11 cellular contexts compared by ENCODE assay signal in the genomic region with DNA sequence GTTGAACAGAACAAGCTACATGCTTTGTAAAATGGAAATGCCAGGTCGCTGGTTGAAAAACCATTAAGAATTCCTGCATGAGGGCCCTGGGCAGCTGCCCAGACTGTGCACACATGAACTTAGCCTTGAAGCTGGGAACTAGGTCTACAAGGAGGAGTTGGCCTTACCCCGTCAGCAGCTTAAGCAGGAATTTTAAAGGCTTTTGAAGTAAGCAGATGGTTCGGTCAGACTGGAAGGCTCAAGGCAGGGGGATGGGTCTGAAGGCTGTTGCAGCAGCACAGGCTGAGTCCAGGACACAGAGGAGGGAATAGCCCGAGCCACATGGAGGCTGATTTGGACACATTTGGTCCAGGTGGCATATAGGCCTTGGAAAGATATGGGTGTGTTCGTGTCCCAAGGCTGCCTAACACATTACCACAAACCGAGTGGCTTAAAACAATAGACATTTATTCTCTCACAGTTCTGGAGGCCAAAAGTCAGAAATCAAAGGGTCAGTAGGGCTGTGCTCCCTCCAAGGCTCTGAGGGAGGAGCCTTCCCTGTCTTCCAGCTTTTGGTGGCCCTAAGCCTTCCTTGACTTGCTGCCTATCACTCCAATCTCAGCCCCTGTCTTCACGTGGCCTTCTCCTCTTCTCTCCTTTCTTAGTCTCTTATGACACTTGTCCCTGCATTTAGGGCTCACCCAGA. TPM values are rescaled to one million over a fixed set of nuclear protein-coding genes. Genes with fewer than 3 reads are reported as not detected.
DNase-seq lines count a peak whose midpoint lies in the region; ATAC-seq and TF ChIP-seq lines count a peak whose summit lies in the region.
"Had no signal": no experiment of that assay in that cellular context is flagged by ENCODE, and none has a peak within 500 bp of the region (broad histone marks: within the 10 kb centered on the region; RNA-seq: fewer than 3 reads in every experiment).

No MANE protein-coding gene starts in this region.

- H3K4me1 ChIP-seq in IMR-90 (ENCODE audit: control insufficient read depth, insufficient read depth, low read length), result peaks cover 32% of the 10 kb centered on the region
- peaks cover 23% of the 10 kb centered on the region for H3K4me1 ChIP-seq in mammary epithelial cell (ENCODE audit: insufficient read depth, low read length)
- H3K4me1 ChIP-seq in mesodermal cell (ENCODE audit: control insufficient read depth, insufficient read depth, low read length, poor library complexity, severe bottlenecking), result peaks cover 37% of the 10 kb centered on the region
- no peaks in the 10 kb centered on the region for H3K4me1 ChIP-seq in Karpas-422 (ENCODE audit: low read length)

- H4K91ac ChIP-seq in IMR-90 (ENCODE audit: insufficient read depth, low read depth, low read length), result peak overlapping the region; percentile 99

- H3K23ac ChIP-seq in IMR-90 (ENCODE audit: low read depth, low read length), result peak overlapping the region; percentile 52

- H3K27ac ChIP-seq in IMR-90 (ENCODE audit: insufficient read depth, low read length), result peak overlapping the region; percentile 91
- H3K27ac ChIP-seq in mammary epithelial cell (ENCODE audit: insufficient read depth, low read depth, low read length), result no peak overlapping the region
- peak overlapping the region; percentile 1 for H3K27ac ChIP-seq in mesodermal cell (ENCODE audit: low read depth, low read length, severe bottlenecking)
- H3K27ac ChIP-seq in Karpas-422 (ENCODE audit: low read length), result no peak overlapping the region

- peak overlapping the region; percentile 89 to 99 for H4K8ac ChIP-seq in IMR-90 (ENCODE audit: low read depth in 2 of 2, low read length in 2 of 2)

- POLR2A ChIA-PET in IMR-90 (lab: Charles Lee; ENCODE audit: unreplicated experiment), result interaction anchor here (1.5 kb wide), 1 partner anchor 30 kb away, joined by 6 read pairs; no protein-coding TSS in a partner anchor

- TF ChIP-seq CTCF in AG09309 (IDR thresholded peaks at IDR 0.05; ENCODE audit: control insufficient read depth, insufficient read depth, low read depth, low read length, missing control alignments) (no peak), IMR-90 (conservative IDR thresholded peaks at IDR 0.05; ENCODE audit: low read depth, low read length) (no peak), mammary epithelial cell (conservative IDR thresholded peaks at IDR 0.05 in 1 of 2, IDR thresholded peaks at IDR 0.05 in 1 of 2; ENCODE audit: extremely low read depth in 1 of 2, insufficient read depth in 1 of 2, low read depth in 1 of 2, low read length in 2 of 2) (no peak)

- H3K27me3 ChIP-seq in IMR-90 (ENCODE audit: control insufficient read depth, insufficient read depth, low read length) (no peaks in the 10 kb centered on the region), mammary epithelial cell (ENCODE audit: insufficient read depth, low read length) (no peaks in the 10 kb centered on the region), Karpas-422 (ENCODE audit: low read length) (no peaks in the 10 kb centered on the region)

- H2BK15ac ChIP-seq in IMR-90 (ENCODE audit: low read depth, low read length), result peak overlapping the region; percentile 78

- peak overlapping the region; percentile 86 for H3K4ac ChIP-seq in IMR-90 (ENCODE audit: low read depth, low read length)

- H3K36me3 ChIP-seq in IMR-90 (ENCODE audit: control insufficient read depth, insufficient read depth, low read length), result no peaks in the 10 kb centered on the region
- no peaks in the 10 kb centered on the region for H3K36me3 ChIP-seq in mammary epithelial cell (ENCODE audit: insufficient read depth, low read length)
- no peaks in the 10 kb centered on the region for H3K36me3 ChIP-seq in mesodermal cell (ENCODE audit: control insufficient read depth, insufficient read depth, low read length)
- no peaks in the 10 kb centered on the region for H3K36me3 ChIP-seq in Karpas-422 (ENCODE audit: insufficient read depth, low read length)

- H3K79me1 ChIP-seq in IMR-90 (ENCODE audit: low read depth in 1 of 2, low read length in 2 of 2), result peaks cover 0 to 4% of the 10 kb centered on the region in 2 experiments; a peak in 1 of 4 replicates

- BruUV-seq in IMR-90 (replicated peaks; lab: Mats Ljungman, UMichigan) (no TSS peak), mammary epithelial cell (replicated peaks; lab: Mats Ljungman, UMichigan) (no TSS peak)

- TF ChIP-seq POLR2A in IMR-90 (IDR thresholded peaks at IDR 0.05; ENCODE audit: low read depth, low read length), result no peak

- H2AK5ac ChIP-seq in IMR-90 (ENCODE audit: low read depth, low read length), result peak overlapping the region; percentile 97

- CTCF ChIA-PET in IMR-90 (lab: Yijun Ruan, JAX) (interaction anchor here (1.0 kb wide), 1 partner anchor 10 kb away, joined by 3 read pairs; no protein-coding TSS in a partner anchor), mammary epithelial cell (lab: Charles Lee; ENCODE audit: low non-redundant PET) (interaction anchor here (0.6 kb wide), 2 partner anchors 22 to 92 kb away, joined by 3 to 4 read pairs; a partner anchor contains a TSS)

- H4K20me1 ChIP-seq in IMR-90 (ENCODE audit: insufficient read depth, low read length) (no peaks in the 10 kb centered on the region), mammary epithelial cell (ENCODE audit: insufficient read depth, low read length) (no peaks in the 10 kb centered on the region), Karpas-422 (ENCODE audit: insufficient read depth, low read depth, low read length) (no peaks in the 10 kb centered on the region)

- H2AK9ac ChIP-seq in IMR-90 (replicated peaks; ENCODE audit: low read depth, low read length, poor library complexity), result peak overlapping the region; percentile 63

- H3K79me2 ChIP-seq in mammary epithelial cell (ENCODE audit: insufficient read depth, low read length) (no peaks in the 10 kb centered on the region), Karpas-422 (ENCODE audit: low read length) (no peaks in the 10 kb centered on the region)

- H4K5ac ChIP-seq in IMR-90 (ENCODE audit: low read depth, low read length), result peak overlapping the region; percentile 89

- ATAC-seq in IMR-90 (ENCODE audit: low read depth) (peak; percentile 21), GM19455 (IDR thresholded peaks at IDR 0.05; ENCODE audit: unreplicated experiment) (no peak), HG03139 (IDR thresholded peaks at IDR 0.05; ENCODE audit: unreplicated experiment) (no peak)

- peak overlapping the region; percentile 69 for H2BK5ac ChIP-seq in IMR-90 (ENCODE audit: low read depth, low read length, poor library complexity, severe bottlenecking)

- H3K9me3 ChIP-seq in IMR-90 (ENCODE audit: control insufficient read depth, insufficient read depth, low read length) (no peaks in the 10 kb centered on the region), mammary epithelial cell (replicated peaks; ENCODE audit: insufficient read depth, low read length) (no peaks in the 10 kb centered on the region), mesodermal cell (ENCODE audit: control insufficient read depth, low read length) (no peaks in the 10 kb centered on the region), Karpas-422 (ENCODE audit: low read length) (no peaks in the 10 kb centered on the region)

- H3K14ac ChIP-seq in IMR-90 (replicated peaks; ENCODE audit: low read depth, low read length), result peak overlapping the region; percentile 93

- peak; percentile 68 for DNase-seq in AG09309 (ENCODE audit: low read depth)
- DNase-seq in IMR-90, result peak; percentile 82
- no peak for DNase-seq in mammary epithelial cell
- no peak for DNase-seq in activated CD4-positive, CD25-positive, alpha-beta regulatory T cell (lab: John Stamatoyannopoulos, UW)
- DNase-seq in Karpas-422, result no peak
- DNase-seq: activated B cell treated with CpG ODN at 0.5 μM for 24 hours, NCI-H1092 treated with DMSO at 0.1 percent for 48 hours had no signal

- H2BK120ac ChIP-seq in IMR-90 (ENCODE audit: low read depth, low read length), result peak overlapping the region; percentile 99

- peak overlapping the region; percentile 33 for H3K9ac ChIP-seq in IMR-90 (ENCODE audit: low read depth, low read length)
- no peak overlapping the region for H3K9ac ChIP-seq in mammary epithelial cell (ENCODE audit: insufficient read depth, low read length)
- no peak overlapping the region for H3K9ac ChIP-seq in Karpas-422 (ENCODE audit: low read length)

- no peak overlapping the region for H3K4me2 ChIP-seq in IMR-90 (ENCODE audit: low read depth, low read length)
- H3K4me2 ChIP-seq in mammary epithelial cell (ENCODE audit: insufficient read depth, low read depth, low read length), result no peak overlapping the region
- no peak overlapping the region for H3K4me2 ChIP-seq in Karpas-422 (ENCODE audit: low read depth, low read length, poor library complexity, severe bottlenecking)

- dilution Hi-C loops in IMR-90 (cut with HindIII; ENCODE audit: low sequenced_read_pairs, unreplicated experiment), result no loop called here
- dilution Hi-C loops in mammary epithelial cell (cut with HindIII; ENCODE audit: low sequenced_read_pairs), result no loop called here

- no peaks in the 10 kb centered on the region for H3K9me2 ChIP-seq in Karpas-422 (replicated peaks; ENCODE audit: insufficient read depth, low read length)

- peak overlapping the region; percentile 86 for H3K18ac ChIP-seq in IMR-90 (ENCODE audit: low read depth, low read length)

- no peak overlapping the region for H3K4me3 ChIP-seq in AG09309 (ENCODE audit: control insufficient read depth, low read depth, low read length)
- no peak overlapping the region for H3K4me3 ChIP-seq in IMR-90 (ENCODE audit: insufficient read depth, low read depth, low read length)
- H3K4me3 ChIP-seq in mammary epithelial cell (replicated peaks in 1 of 3; ENCODE audit: insufficient read depth in 1 of 3, low read depth in 2 of 3, low read length in 3 of 3), result no peak overlapping the region
- no peak overlapping the region for H3K4me3 ChIP-seq in mesodermal cell (ENCODE audit: extremely low read depth, insufficient read depth, low read length, poor library complexity, severe bottlenecking)
- H3K4me3 ChIP-seq in Karpas-422 (ENCODE audit: low read length), result no peak overlapping the region

- in situ Hi-C loops in IMR-90 (cut with MboI; ENCODE audit: low sequenced_read_pairs), result no loop called here
- in situ Hi-C loops in mammary epithelial cell (cut with MboI; ENCODE audit: low sequenced_read_pairs in 2 of 2), result no loop called here

- H3K56ac ChIP-seq in IMR-90 (ENCODE audit: extremely low read depth, insufficient read depth, low read length), result peak overlapping the region; percentile 76

- peak overlapping the region; percentile 97 for H2BK20ac ChIP-seq in IMR-90 (ENCODE audit: low read depth, low read length)

- intact Hi-C loops in IMR-90 (cut with micrococcal nuclease) (loop anchor here (1.0 to 5.0 kb wide), 2 partner anchors 28 to 38 kb away; no protein-coding TSS in a partner anchor), mammary epithelial cell (cut with micrococcal nuclease) (no loop called here)

- H3K9me1 ChIP-seq in IMR-90 (ENCODE audit: insufficient read depth, low read length), result peaks cover 12% of the 10 kb centered on the region

- TF ChIP-seq RAD21 in IMR-90 (IDR thresholded peaks at IDR 0.05; ENCODE audit: low read length), result no peak

- WGBS in IMR-90 (ENCODE audit: extremely low coverage in 2 of 2, insufficient read length in 1 of 2), 2 experiments, result 30% methylated on average over 3 of the region's 7 CpGs; no CpG with 5 or more reads in 1 of the 2 experiments
- WGBS in mammary epithelial cell (ENCODE audit: low coverage, missing lambda C conversion rate), result 58% methylated on average over 6 of the region's 7 CpGs
- 48 to 73% methylated on average over 3 to 5 of the region's 7 CpGs for WGBS in mesodermal cell (ENCODE audit: insufficient coverage in 2 of 2), 2 experiments

- H2AFZ ChIP-seq in IMR-90 (replicated peaks; ENCODE audit: low read length, poor library complexity) (peak overlapping the region; percentile 76), mammary epithelial cell (ENCODE audit: low read depth, low read length) (peak overlapping the region; percentile 66), Karpas-422 (ENCODE audit: low read length) (no peak overlapping the region)

RNA-seq across cellular contexts. Expression of a gene that starts 11.6 kb away (rescaled TPM):
- 79.4 and 130 TPM in 2 replicates for total RNA-seq in IMR-90 (2012; rRNA removed)
- 203 and 214 TPM in 2 replicates for polyA plus RNA-seq in IMR-90 (2012; rRNA removed)
- polyA plus RNA-seq in IMR-90 (2012; cell fraction: cytosol; rRNA removed), result 41.6 and 110 TPM in 2 replicates
- polyA plus RNA-seq in IMR-90 (2012; cell fraction: nucleus; rRNA removed; ENCODE audit: low replicate concordance), result 1,609 and 2,085 TPM in 2 replicates
- 10 to 100 TPM; 31.2 to 35.8 TPM for total RNA-seq in mammary epithelial cell
- 7.8 TPM for polyA plus RNA-seq in mammary epithelial cell
- 12.0 TPM for polyA minus RNA-seq in mammary epithelial cell
- 1.5 TPM for polyA plus RNA-seq in mesodermal cell (2013, experiment 1 of 2)
- polyA plus RNA-seq in mesodermal cell (2013, experiment 2 of 2), result 0.61 TPM
- not detected in 2 replicates for total RNA-seq in Karpas-422 (2014; rRNA removed; shearing (Covaris generic); ENCODE audit: low replicate concordance)

RNA-seq across cellular contexts. Expression of a gene that starts 31.7 kb away (rescaled TPM):
- total RNA-seq in IMR-90 (2012; rRNA removed) (not detected in 2 replicates), mammary epithelial cell (not detected)
- polyA plus RNA-seq in IMR-90 (2012; rRNA removed) (not detected in 2 replicates), mammary epithelial cell (not detected)
- 0.07 TPM in 1 of 2 replicates, not detected in the other for polyA plus RNA-seq in IMR-90 (2012; cell fraction: cytosol; rRNA removed)
- polyA plus RNA-seq in IMR-90 (2012; cell fraction: nucleus; rRNA removed; ENCODE audit: low replicate concordance), result 0.42 and 0.81 TPM in 2 replicates
- polyA minus RNA-seq in mammary epithelial cell, result not detected
- polyA plus RNA-seq in mesodermal cell (2013, experiment 1 of 2), result not detected
- polyA plus RNA-seq in mesodermal cell (2013, experiment 2 of 2), result not detected
- not detected in 2 replicates for total RNA-seq in Karpas-422 (2014; rRNA removed; shearing (Covaris generic); ENCODE audit: low replicate concordance)
- polyA plus RNA-seq: keratinocyte had no signal

RNA-seq across cellular contexts. Expression of a gene that starts 54.4 kb away (rescaled TPM):
- total RNA-seq in IMR-90 (2012; rRNA removed), result 10.6 and 11.7 TPM in 2 replicates
- 23.5 and 26.9 TPM in 2 replicates for polyA plus RNA-seq in IMR-90 (2012; rRNA removed)
- 11.4 and 33.1 TPM in 2 replicates for polyA plus RNA-seq in IMR-90 (2012; cell fraction: cytosol; rRNA removed)
- polyA plus RNA-seq in IMR-90 (2012; cell fraction: nucleus; rRNA removed; ENCODE audit: low replicate concordance), result 55.8 and 106 TPM in 2 replicates
- total RNA-seq in mammary epithelial cell, result 1 to 10 TPM; 8.7 to 9.7 TPM
- 6.3 TPM for polyA plus RNA-seq in mammary epithelial cell
- 9.4 TPM for polyA minus RNA-seq in mammary epithelial cell
- 14.2 TPM for polyA plus RNA-seq in mesodermal cell (2013, experiment 1 of 2)
- polyA plus RNA-seq in mesodermal cell (2013, experiment 2 of 2), result 9.1 TPM
- 3.2 and 8.4 TPM in 2 replicates for total RNA-seq in Karpas-422 (2014; rRNA removed; shearing (Covaris generic); ENCODE audit: low replicate concordance)

Comparison
In these comparisons a context has a peak if more than half of its experiments do, and no peak if none do; other contexts are left out.
1. DNase-seq: peak in AG09309 (single experiment) and IMR-90 (single experiment); none in mammary epithelial cell (single experiment), activated CD4-positive, CD25-positive, alpha-beta regulatory T cell (0 of 4) and Karpas-422 (single experiment).
2. H3K27ac ChIP-seq: peak in IMR-90 (single experiment) and mesodermal cell (single experiment); none in mammary epithelial cell (single experiment) and Karpas-422 (single experiment).
3. RNA of a gene that starts 11.6 kb away (total RNA-seq): 79.4 to 130 TPM in IMR-90 and 31.2 to 35.8 TPM in mammary epithelial cell; not detected in Karpas-422; every median in the first group is over 10 times any median in the second.